ENCODE assay signal across 1 cellular context in the genomic region with DNA sequence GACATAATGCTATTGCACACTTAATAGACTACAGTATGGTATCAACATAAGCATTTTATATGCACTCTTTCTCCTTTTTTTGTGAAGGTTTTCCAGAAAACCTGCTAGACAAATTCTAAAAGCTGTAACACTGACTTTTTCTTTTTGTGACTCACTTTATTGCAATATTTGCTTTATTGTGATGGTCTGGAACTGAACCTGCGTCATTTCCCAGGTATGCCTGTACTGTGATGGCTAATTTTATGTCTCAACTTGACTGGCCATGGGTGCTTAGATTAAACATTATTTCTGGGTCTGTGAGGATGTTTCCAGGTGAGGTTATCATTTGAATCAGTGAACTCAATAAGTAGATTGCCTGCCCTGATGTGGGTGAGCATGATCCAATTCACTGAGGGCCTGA.
TF ChIP-seq lines count a peak whose summit lies in the region.

No MANE protein-coding gene starts in this region.

TF ChIP-seq in A549, 52 proteins besides CTCF, POLR2A, EP300 and RAD21:
- TF ChIP-seq JUNB (IDR thresholded peaks at IDR 0.05) (peak; percentile 30; the same call in 1 of the 2 replicates), HOXA7 (CRISPR knock-in tag; IDR thresholded peaks at IDR 0.05) (no peak), FOSL2 (IDR thresholded peaks at IDR 0.05) (0 out of 2 replicates have a peak, but pooled peaks have one; percentile 11), FOSL2 (CRISPR knock-in tag; IDR thresholded peaks at IDR 0.05) (peak; percentile 50; the same call in 1 of the 2 replicates)
